ENCODE assay signal across 25 cellular contexts in the genomic region with DNA sequence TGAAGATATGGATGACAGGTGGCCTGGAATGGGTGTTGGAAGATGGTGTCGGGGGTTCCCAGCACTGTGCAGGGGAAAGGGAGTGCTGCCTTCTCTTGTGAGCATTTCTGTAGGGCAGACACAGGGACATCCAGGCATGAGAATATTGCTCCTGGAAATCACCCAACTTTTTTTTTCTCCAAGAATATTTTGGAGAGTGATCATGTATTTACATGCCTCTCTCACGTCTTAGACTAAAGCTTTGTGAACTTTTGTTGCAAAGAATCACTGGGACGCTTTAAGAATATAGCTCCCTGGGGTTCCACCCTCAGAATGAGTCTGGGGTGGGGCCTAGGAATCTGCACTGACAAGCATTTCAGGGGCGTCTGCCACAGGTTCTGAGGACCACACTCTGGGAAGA.
"Had no signal": no experiment of that assay in that cellular context is flagged by ENCODE, and none has a peak within 500 bp of the region (broad histone marks: within the 10 kb centered on the region; RNA-seq: fewer than 3 reads in every experiment).

No MANE protein-coding gene starts in this region.

- ATAC-seq: activated naive CD8-positive, alpha-beta T cell treated with anti-CD3 and anti-CD28 coated beads, Interleukin-2, amount 50 U/mL, for 24 hours; activated T-cell treated with anti-CD3 and anti-CD28 coated beads, Interleukin-2, amount 50 U/mL, for 4 hours; activated T-helper 17 cell treated with anti-CD3 and anti-CD28 coated beads, Interleukin-2, amount 50 U/mL, for 72 hours; natural killer cell; right lobe of liver; stimulated activated naive CD8-positive, alpha-beta T cell treated with anti-CD3 and anti-CD28 coated beads, Interleukin-15, Interleukin-2, amounts not matched to agents 100 U/mL and 50 U/mL, for 24 hours had no signal

- H3K9me3 Mint-ChIP-seq: activated naive CD4-positive, alpha-beta T cell treated with anti-CD3 and anti-CD28 coated beads, Interleukin-2, amount 50 U/mL, for 24 hours; activated naive CD8-positive, alpha-beta T cell treated with anti-CD3 and anti-CD28 coated beads, Interleukin-2, amount 50 U/mL, for 24 hours; activated T-cell treated with anti-CD3 and anti-CD28 coated beads, Interleukin-2, amount 50 U/mL, for 4 hours; activated T-helper 17 cell treated with anti-CD3 and anti-CD28 coated beads, Interleukin-2, amount 50 U/mL, for 72 hours; memory B cell; natural killer cell; T-helper 1 cell treated with Interleukin-12 subunit alpha and Interleukin-12 subunit beta and Interleukin-4 antibody, amounts not matched to agents 30 μg/mL and 1 μg/mL, for 36 hours had no signal

- H3K9ac ChIP-seq: neural progenitor cell, SK-N-SH had no signal

- H3K27me3 ChIP-seq: dorsolateral prefrontal cortex, neural progenitor cell, right lobe of liver, testis had no signal

- H3K27ac ChIP-seq: coronary artery, dorsolateral prefrontal cortex, neural progenitor cell, right lobe of liver, testis, VCaP had no signal

- DNase-seq: activated CD4-positive, alpha-beta T cell treated with anti-CD3 and anti-CD28 coated beads for 4 hours; activated CD4-positive, alpha-beta T cell treated with anti-CD3 and anti-CD28 coated beads, Interleukin-2, amount 50 U/mL, for 48 hours; activated gamma-delta T cell treated with Interleukin-2 at 50 U/mL for 16 hours; activated naive CD8-positive, alpha-beta T cell treated with anti-CD3 and anti-CD28 coated beads, Interleukin-2, amount 50 U/mL, for 24 hours; activated T-cell treated with anti-CD3 and anti-CD28 coated beads, Interleukin-2, amount 50 U/mL, for 4 hours; amygdala; cerebellar nuclear complex; dorsolateral prefrontal cortex; effector memory CD4-positive, alpha-beta T cell; erythroblast; natural killer cell; right lobe of liver; SK-N-SH; stimulated activated CD4-positive, alpha-beta T cell treated with anti-CD3 and anti-CD28 coated beads, Interleukin-2, amount 100 ng/mL, for 48 hours; stimulated activated naive CD8-positive, alpha-beta T cell treated with anti-CD3 and anti-CD28 coated beads, Interleukin-15, Interleukin-2, amounts not matched to agents 100 U/mL and 50 U/mL, for 24 hours; SW 1271; T-helper 9 cell; testis had no signal

- H3K36me3 ChIP-seq: neural progenitor cell, right lobe of liver had no signal

- H3K4me2 ChIP-seq: neural progenitor cell, SK-N-SH had no signal

- H3K4me3 Mint-ChIP-seq: activated naive CD4-positive, alpha-beta T cell treated with anti-CD3 and anti-CD28 coated beads, Interleukin-2, amount 50 U/mL, for 24 hours; activated naive CD8-positive, alpha-beta T cell treated with anti-CD3 and anti-CD28 coated beads, Interleukin-2, amount 50 U/mL, for 24 hours; activated T-cell treated with anti-CD3 and anti-CD28 coated beads, Interleukin-2, amount 50 U/mL, for 4 hours; activated T-helper 17 cell treated with anti-CD3 and anti-CD28 coated beads, Interleukin-2, amount 50 U/mL, for 72 hours; memory B cell; natural killer cell; neural progenitor cell; T-helper 1 cell treated with Interleukin-12 subunit alpha and Interleukin-12 subunit beta and Interleukin-4 antibody, amounts not matched to agents 30 μg/mL and 1 μg/mL, for 36 hours had no signal

- H3K36me3 Mint-ChIP-seq: activated naive CD4-positive, alpha-beta T cell treated with anti-CD3 and anti-CD28 coated beads, Interleukin-2, amount 50 U/mL, for 24 hours; memory B cell; natural killer cell; neural progenitor cell had no signal

- H3K4me1 Mint-ChIP-seq: activated naive CD4-positive, alpha-beta T cell treated with anti-CD3 and anti-CD28 coated beads, Interleukin-2, amount 50 U/mL, for 24 hours; activated naive CD8-positive, alpha-beta T cell treated with anti-CD3 and anti-CD28 coated beads, Interleukin-2, amount 50 U/mL, for 24 hours; activated T-helper 17 cell treated with anti-CD3 and anti-CD28 coated beads, Interleukin-2, amount 50 U/mL, for 72 hours; memory B cell; natural killer cell had no signal

- H3K4me3 ChIP-seq: coronary artery, dorsolateral prefrontal cortex, neural progenitor cell, right lobe of liver, testis had no signal

- H3K27ac Mint-ChIP-seq: activated naive CD4-positive, alpha-beta T cell treated with anti-CD3 and anti-CD28 coated beads, Interleukin-2, amount 50 U/mL, for 24 hours; activated naive CD8-positive, alpha-beta T cell treated with anti-CD3 and anti-CD28 coated beads, Interleukin-2, amount 50 U/mL, for 24 hours; activated T-helper 17 cell treated with anti-CD3 and anti-CD28 coated beads, Interleukin-2, amount 50 U/mL, for 72 hours; memory B cell; natural killer cell; neural progenitor cell; T-helper 1 cell treated with Interleukin-12 subunit alpha and Interleukin-12 subunit beta and Interleukin-4 antibody, amounts not matched to agents 30 μg/mL and 1 μg/mL, for 36 hours had no signal

- H3K4me1 ChIP-seq: neural progenitor cell, right lobe of liver had no signal

- H3K9me3 ChIP-seq: right lobe of liver, SK-N-SH, testis had no signal

- H3K27me3 Mint-ChIP-seq: activated naive CD4-positive, alpha-beta T cell treated with anti-CD3 and anti-CD28 coated beads, Interleukin-2, amount 50 U/mL, for 24 hours; memory B cell had no signal
